18 cellular contexts compared by ENCODE assay signal in genomic region chr13:28045861-28046260, GRCh38. TPM values are rescaled to one million over a fixed set of nuclear protein-coding genes. Genes with fewer than 3 reads are reported as not detected.
DNase-seq lines count a peak whose midpoint lies in the region; ATAC-seq and TF ChIP-seq lines count a peak whose summit lies in the region.
"Had no signal": no experiment of that assay in that cellular context is flagged by ENCODE, and none has a peak within 500 bp of the region (broad histone marks: within the 10 kb centered on the region; RNA-seq: fewer than 3 reads in every experiment).

No MANE protein-coding gene starts in this region.

- H3K79me2 ChIP-seq in neural progenitor cell (ENCODE audit: low read depth), result no peaks in the 10 kb centered on the region
- no peaks in the 10 kb centered on the region for H3K79me2 ChIP-seq in MM.1S (ENCODE audit: low read length)

- H3K27ac ChIP-seq in neural progenitor cell (no peak overlapping the region), prostate gland (no peak overlapping the region), MM.1S (ENCODE audit: low read length) (no peak overlapping the region)
- H3K27ac ChIP-seq: BLaER1 treated with 17β-estradiol and CSF1 and Interleukin-3, amounts not matched to agents 10 nM and 100 nM; KMS-11 had no signal

- no peak for TF ChIP-seq CTCF in AG10803 (conservative IDR thresholded peaks at IDR 0.05; ENCODE audit: low read length)
- TF ChIP-seq CTCF in neural progenitor cell (IDR thresholded peaks at IDR 0.05), result no peak
- TF ChIP-seq CTCF in prostate gland (IDR thresholded peaks at IDR 0.05), result no peak
- TF ChIP-seq CTCF in MM.1S (IDR thresholded peaks at IDR 0.05; ENCODE audit: low read length), result no peak

- H3K4me1 Mint-ChIP-seq in neural progenitor cell, result no peaks in the 10 kb centered on the region
- H3K4me1 Mint-ChIP-seq in naive thymus-derived CD8-positive, alpha-beta T cell, result peaks cover 0 to 46% (median 7%) of the 10 kb centered on the region in 4 donors

- peaks cover 3% of the 10 kb centered on the region for H3K27me3 Mint-ChIP-seq in neural progenitor cell (ENCODE audit: insufficient read depth, low read depth)
- H3K27me3 Mint-ChIP-seq in naive thymus-derived CD8-positive, alpha-beta T cell, result peaks cover 0 to 7% (median under 1%) of the 10 kb centered on the region in 5 donors

- H3K9ac ChIP-seq in neural progenitor cell, result no peak overlapping the region
- no peak overlapping the region for H3K9ac ChIP-seq in MM.1S (ENCODE audit: low read length)
- H3K9ac ChIP-seq: BLaER1 treated with 17β-estradiol and CSF1 and Interleukin-3, amounts not matched to agents 10 nM and 100 nM; KMS-11 had no signal

- H3K9me3 Mint-ChIP-seq in neural progenitor cell, result no peaks in the 10 kb centered on the region
- H3K9me3 Mint-ChIP-seq in naive thymus-derived CD8-positive, alpha-beta T cell, result no peaks in the 10 kb centered on the region
- H3K9me3 Mint-ChIP-seq: CD8-positive, alpha-beta T cell; GM23338; HFFc6 had no signal

- no peak overlapping the region for H3K4me3 Mint-ChIP-seq in neural progenitor cell
- H3K4me3 Mint-ChIP-seq in naive thymus-derived CD8-positive, alpha-beta T cell, result no peak overlapping the region
- H3K4me3 Mint-ChIP-seq: CD8-positive, alpha-beta T cell; GM23338; HFFc6 had no signal

- ATAC-seq in naive thymus-derived CD8-positive, alpha-beta T cell, result no peak
- ATAC-seq: CD8-positive, alpha-beta T cell; GM23338; HCT116 had no signal

- H3K4me2 ChIP-seq in neural progenitor cell, result peak overlapping the region; percentile 17
- no peak overlapping the region for H3K4me2 ChIP-seq in MM.1S (ENCODE audit: low read depth, low read length)
- H3K4me2 ChIP-seq: BLaER1 treated with 17β-estradiol and CSF1 and Interleukin-3, amounts not matched to agents 10 nM and 100 nM; GM23338; KMS-11 had no signal

- no peak overlapping the region for H3K4me3 ChIP-seq in AG10803 (ENCODE audit: low read length)
- no peak overlapping the region for H3K4me3 ChIP-seq in H7 (ENCODE audit: insufficient read depth, low read depth, low read length)
- H3K4me3 ChIP-seq in neural progenitor cell, result no peak overlapping the region
- H3K4me3 ChIP-seq in prostate gland, result no peak overlapping the region
- H3K4me3 ChIP-seq in MM.1S (ENCODE audit: low read length), result no peak overlapping the region
- H3K4me3 ChIP-seq: BLaER1 treated with 17β-estradiol and CSF1 and Interleukin-3, amounts not matched to agents 10 nM and 100 nM; GM23338 had no signal

- no peak overlapping the region for H3K27ac Mint-ChIP-seq in neural progenitor cell
- peak overlapping the region in 1 of 10 donors; percentile 24 for H3K27ac Mint-ChIP-seq in naive thymus-derived CD8-positive, alpha-beta T cell
- H3K27ac Mint-ChIP-seq: CD8-positive, alpha-beta T cell; GM23338; HFFc6 had no signal

- POLR2A ChIA-PET in naive thymus-derived CD8-positive, alpha-beta T cell (lab: Charles Lee), result interaction anchor here (0.5 kb wide), 1 partner anchor 41 kb away, joined by 5 read pairs; no protein-coding TSS in a partner anchor

- in situ Hi-C loops in ACHN (cut with HindIII; ENCODE audit: low pct_ligation_motif_present, low pct_unique_long_range_greater_than_20kb, low sequenced_read_pairs), result no loop called here

- peaks cover 30% of the 10 kb centered on the region for H3K4me1 ChIP-seq in neural progenitor cell
- no peaks in the 10 kb centered on the region for H3K4me1 ChIP-seq in prostate gland (replicated peaks)
- peaks cover 18% of the 10 kb centered on the region for H3K4me1 ChIP-seq in MM.1S (ENCODE audit: low read length)

- intact Hi-C loops in prostate gland (cut with DNase I), result no loop called here

- H4K20me1 ChIP-seq in neural progenitor cell (ENCODE audit: low read depth) (no peaks in the 10 kb centered on the region), MM.1S (ENCODE audit: insufficient read depth, low read length) (no peaks in the 10 kb centered on the region)
- H4K20me1 ChIP-seq: BLaER1 treated with 17β-estradiol and CSF1 and Interleukin-3, amounts not matched to agents 10 nM and 100 nM had no signal

- H3K9me3 ChIP-seq in neural progenitor cell (ENCODE audit: low read depth) (no peaks in the 10 kb centered on the region), prostate gland (no peaks in the 10 kb centered on the region), MM.1S (replicated peaks; ENCODE audit: insufficient read depth, low read length) (no peaks in the 10 kb centered on the region)
- H3K9me3 ChIP-seq: BLaER1 treated with 17β-estradiol and CSF1 and Interleukin-3, amounts not matched to agents 10 nM and 100 nM had no signal

- TF ChIP-seq POLR2A in prostate gland (IDR thresholded peaks at IDR 0.05), result no peak

- H3K9me2 ChIP-seq in MM.1S (replicated peaks; ENCODE audit: insufficient read depth, low read length), result no peaks in the 10 kb centered on the region

- DNase-seq in AG10803 (ENCODE audit: low read depth), result peak; percentile 51
- peak; percentile 31 for DNase-seq in H7
- peak; percentile 55 for DNase-seq in M059J (ENCODE audit: low read depth)
- DNase-seq in neural progenitor cell (ENCODE audit: low spot score), result peak; percentile 50
- DNase-seq in prostate gland (ENCODE audit: low spot score), result no peak
- no peak for DNase-seq in MM.1S
- no peak for DNase-seq in ACHN
- DNase-seq in naive thymus-derived CD8-positive, alpha-beta T cell, result no peak
- DNase-seq: 8988T; Calu3; CD8-positive, alpha-beta T cell; DMS79 treated with DMSO at 0.1 percent for 48 hours; EL; HFFc6 had no signal

- H3K36me3 ChIP-seq in H7 (replicated peaks; ENCODE audit: control insufficient read depth, insufficient read depth, low read length) (no peaks in the 10 kb centered on the region), neural progenitor cell (no peaks in the 10 kb centered on the region), prostate gland (no peaks in the 10 kb centered on the region), MM.1S (replicated peaks; ENCODE audit: insufficient read depth, low read length) (no peaks in the 10 kb centered on the region)
- H3K36me3 ChIP-seq: BLaER1 treated with 17β-estradiol and CSF1 and Interleukin-3, amounts not matched to agents 10 nM and 100 nM had no signal

- H3K36me3 Mint-ChIP-seq in neural progenitor cell, result no peaks in the 10 kb centered on the region
- no peaks in the 10 kb centered on the region for H3K36me3 Mint-ChIP-seq in naive thymus-derived CD8-positive, alpha-beta T cell
- H3K36me3 Mint-ChIP-seq: CD8-positive, alpha-beta T cell had no signal

- H3F3A ChIP-seq in neural progenitor cell (ENCODE audit: low read depth) (peaks cover 40% of the 10 kb centered on the region), MM.1S (ENCODE audit: insufficient read depth, low read length) (0 out of 2 replicates have a peak, but pooled peaks cover 2% of the 10 kb centered on the region)

- H3K27me3 ChIP-seq in H7 (ENCODE audit: control insufficient read depth, insufficient read depth, low read length) (no peaks in the 10 kb centered on the region), neural progenitor cell (peaks cover 5% of the 10 kb centered on the region), prostate gland (replicated peaks; ENCODE audit: insufficient read depth) (no peaks in the 10 kb centered on the region), MM.1S (replicated peaks; ENCODE audit: insufficient read depth, low read length) (no peaks in the 10 kb centered on the region)
- H3K27me3 ChIP-seq: BLaER1 treated with 17β-estradiol and CSF1 and Interleukin-3, amounts not matched to agents 10 nM and 100 nM had no signal

- 74% methylated on average over 3 of the region's 3 CpGs for WGBS in prostate gland

- peak overlapping the region; percentile 5 for H2AFZ ChIP-seq in neural progenitor cell (replicated peaks)
- H2AFZ ChIP-seq in MM.1S (ENCODE audit: low read length), result no peak overlapping the region
- H2AFZ ChIP-seq: GM23338 had no signal

RNA-seq across cellular contexts. Expression of gene FLT3, which starts 54.5 kb away (rescaled TPM):
- 0.03 and 0.22 TPM in 2 replicates for total RNA-seq in H7 (2014; rRNA removed; shearing (Covaris generic))
- 0.12 TPM in 1 of 2 replicates, not detected in the other for total RNA-seq in M059J (2014; rRNA removed; shearing (Covaris generic))
- total RNA-seq in neural progenitor cell (ENCODE audit: low replicate concordance), result 0.58 and 0.77 TPM in 2 replicates
- total RNA-seq in prostate gland, result 1 to 10 TPM in 1 of 2 donors, under 1 TPM in 1; 0.27 to 2.4 TPM
- total RNA-seq in naive thymus-derived CD8-positive, alpha-beta T cell, result under 1 TPM; 0.08 to 0.13 TPM
- polyA plus RNA-seq in naive thymus-derived CD8-positive, alpha-beta T cell, result not detected
- total RNA-seq: Calu3; CD8-positive, alpha-beta T cell; HFFc6 had no signal

RNA-seq across cellular contexts. Expression of gene URAD, which starts 57.4 kb away (rescaled TPM):
- not detected in 2 replicates for total RNA-seq in H7 (2014; rRNA removed; shearing (Covaris generic))
- total RNA-seq in M059J (2014; rRNA removed; shearing (Covaris generic)), result not detected in 2 replicates
- total RNA-seq in neural progenitor cell (ENCODE audit: low replicate concordance), result not detected in 2 replicates
- not detected for total RNA-seq in prostate gland
- total RNA-seq in naive thymus-derived CD8-positive, alpha-beta T cell, result not detected
- not detected for polyA plus RNA-seq in naive thymus-derived CD8-positive, alpha-beta T cell
- total RNA-seq: Calu3; CD8-positive, alpha-beta T cell; GM23338; HFFc6 had no signal
- polyA plus RNA-seq: GM23338 had no signal

Comparison
In these comparisons a context has a peak if more than half of its experiments do, and no peak if none do; other contexts are left out.
1. DNase-seq: peak in AG10803 (single experiment), H7 (single experiment), M059J (single experiment) and neural progenitor cell (single experiment); none in prostate gland (single experiment), MM.1S (single experiment), ACHN (single experiment) and naive thymus-derived CD8-positive, alpha-beta T cell (0 of 10).